8 cellular contexts compared by ENCODE assay signal in the genomic region with DNA sequence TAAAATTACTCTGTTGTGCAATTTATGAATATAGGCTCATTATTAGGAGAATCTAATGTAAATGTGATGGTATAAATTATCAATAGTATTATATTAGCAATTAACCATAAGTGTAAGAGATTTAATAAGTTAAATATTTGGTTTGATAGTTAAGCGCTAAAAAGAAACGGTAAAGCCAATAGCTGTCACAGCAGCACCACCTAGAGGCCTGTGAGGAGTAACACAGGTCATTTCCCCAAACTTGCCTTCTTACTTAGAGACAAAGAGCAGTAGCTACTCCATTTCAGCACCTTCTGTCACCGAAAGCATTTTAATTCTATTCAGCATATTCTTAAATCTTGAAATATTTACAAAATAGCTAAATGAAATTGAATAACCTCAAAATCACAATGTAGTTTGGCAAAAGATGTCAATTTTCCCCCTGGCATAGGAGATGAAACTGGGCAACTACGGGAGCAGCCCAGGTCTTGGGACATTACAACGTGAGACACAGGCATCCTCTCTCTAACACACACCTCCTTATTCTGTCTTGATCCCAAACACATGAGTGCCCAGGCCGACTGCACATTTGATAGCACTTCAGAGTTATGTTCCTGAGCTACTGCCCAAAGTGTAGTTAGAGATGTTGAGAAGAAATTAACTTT. TPM values are rescaled to one million over a fixed set of nuclear protein-coding genes. Genes with fewer than 3 reads are reported as not detected.
DNase-seq lines count a peak whose midpoint lies in the region; ATAC-seq and TF ChIP-seq lines count a peak whose summit lies in the region.

No MANE protein-coding gene starts in this region.

- H3K4me1 ChIP-seq in SK-N-SH (ENCODE audit: control insufficient read depth in 1 of 2, insufficient read depth in 2 of 2, low read depth in 1 of 2, low read length in 1 of 2) (no peaks in the 10 kb centered on the region), right cardiac atrium (ENCODE audit: control insufficient read depth, insufficient read depth, low read length) (no peaks in the 10 kb centered on the region), smooth muscle cell (ENCODE audit: low read depth) (no peaks in the 10 kb centered on the region)

- H4K20me1 ChIP-seq in SK-N-SH (ENCODE audit: insufficient read depth) = no peaks in the 10 kb centered on the region
- H4K20me1 ChIP-seq in smooth muscle cell (ENCODE audit: low read depth) = no peaks in the 10 kb centered on the region

- H3K27me3 ChIP-seq in SK-N-SH (ENCODE audit: insufficient read depth) (no peaks in the 10 kb centered on the region), right cardiac atrium (ENCODE audit: control insufficient read depth, insufficient read depth) (no peaks in the 10 kb centered on the region), smooth muscle cell (ENCODE audit: low read depth) (peaks cover 18% of the 10 kb centered on the region)

- H3K79me2 ChIP-seq in SK-N-SH (ENCODE audit: insufficient read depth) (no peaks in the 10 kb centered on the region), smooth muscle cell (ENCODE audit: low read depth) (no peaks in the 10 kb centered on the region)

- H3K27ac ChIP-seq in SK-N-SH (ENCODE audit: low read depth in 2 of 2, low read length in 1 of 2) = no peak overlapping the region
- H3K27ac ChIP-seq in right cardiac atrium (ENCODE audit: low read length) = no peak overlapping the region
- H3K27ac ChIP-seq in smooth muscle cell (ENCODE audit: low read depth) = no peak overlapping the region

- H3K9ac ChIP-seq in SK-N-SH (no peak overlapping the region), smooth muscle cell (ENCODE audit: low read depth) (no peak overlapping the region)

- no peak overlapping the region for H3K4me3 Mint-ChIP-seq in activated naive CD8-positive, alpha-beta T cell treated with anti-CD3 and anti-CD28 coated beads, Interleukin-2, amount 50 U/mL, for 24 hours

- H3K9me2 ChIP-seq in SK-N-SH = no peaks in the 10 kb centered on the region

- H3K36me3 Mint-ChIP-seq in activated naive CD8-positive, alpha-beta T cell treated with anti-CD3 and anti-CD28 coated beads, Interleukin-2, amount 50 U/mL, for 24 hours (ENCODE audit: low read depth) = no peaks in the 10 kb centered on the region

- DNase-seq in AML-193 (lab: John Stamatoyannopoulos, UW) (peak; percentile 64 to 66), HuH-7 (ENCODE audit: low spot score) (peak; percentile 35), SK-N-SH (peak; percentile 49), right cardiac atrium (peak in 2 of 3 donors; percentile 24 to 52), smooth muscle cell (lab: John Stamatoyannopoulos, UW; ENCODE audit: unreplicated experiment) (no peak)
- peak; percentile 55 for DNase-seq in activated naive CD8-positive, alpha-beta T cell treated with anti-CD3 and anti-CD28 coated beads, Interleukin-2, amount 50 U/mL, for 24 hours

- peak; percentile 92 for TF ChIP-seq CTCF in SK-N-SH (IDR thresholded peaks at IDR 0.05)
- TF ChIP-seq CTCF in smooth muscle cell (IDR thresholded peaks at IDR 0.05; ENCODE audit: borderline replicate concordance, insufficient read depth, poor library complexity, severe bottlenecking) = peak; percentile 87

- no peak overlapping the region for H3K27ac Mint-ChIP-seq in activated naive CD8-positive, alpha-beta T cell treated with anti-CD3 and anti-CD28 coated beads, Interleukin-2, amount 50 U/mL, for 24 hours

- no peak overlapping the region; a peak in 1 of 4 replicates for H3K4me3 ChIP-seq in SK-N-SH (ENCODE audit: low read depth in 2 of 2, low read length in 1 of 2)
- no peak overlapping the region for H3K4me3 ChIP-seq in right cardiac atrium (ENCODE audit: low read length)
- no peak overlapping the region for H3K4me3 ChIP-seq in smooth muscle cell

- no peaks in the 10 kb centered on the region for H3F3A ChIP-seq in SK-N-SH (replicated peaks; ENCODE audit: insufficient read depth)
- no peaks in the 10 kb centered on the region for H3F3A ChIP-seq in smooth muscle cell (ENCODE audit: low read depth)

- H3K4me2 ChIP-seq in SK-N-SH (no peak overlapping the region), smooth muscle cell (peak overlapping the region; percentile 50)

- H3K4me1 Mint-ChIP-seq in activated naive CD8-positive, alpha-beta T cell treated with anti-CD3 and anti-CD28 coated beads, Interleukin-2, amount 50 U/mL, for 24 hours = no peaks in the 10 kb centered on the region

- ATAC-seq in GM18502 (IDR thresholded peaks at IDR 0.05; ENCODE audit: poor library complexity, unreplicated experiment) (peak; percentile 66), right cardiac atrium (no peak), HG03457 (IDR thresholded peaks at IDR 0.05; ENCODE audit: unreplicated experiment) (no peak)
- ATAC-seq in activated naive CD8-positive, alpha-beta T cell treated with anti-CD3 and anti-CD28 coated beads, Interleukin-2, amount 50 U/mL, for 24 hours = no peak

- TF ChIP-seq EP300 in SK-N-SH (IDR thresholded peaks at IDR 0.05; ENCODE audit: borderline replicate concordance in 1 of 2, low read depth in 1 of 2, low read length in 1 of 2) = no peak

- H3K27me3 Mint-ChIP-seq in activated naive CD8-positive, alpha-beta T cell treated with anti-CD3 and anti-CD28 coated beads, Interleukin-2, amount 50 U/mL, for 24 hours = peaks cover 4% of the 10 kb centered on the region

- peak; percentile 84 for TF ChIP-seq RAD21 in SK-N-SH (IDR thresholded peaks at IDR 0.05; ENCODE audit: low read length)

- CTCF ChIA-PET in SK-N-SH (lab: Yijun Ruan, JAX) = interaction anchor here (0.6 to 3.1 kb wide), 25 partner anchors 9 to 1537 kb away, joined by 3 to 22 read pairs (median 3); no protein-coding TSS in a partner anchor

- H3K9me3 ChIP-seq in SK-N-SH = no peaks in the 10 kb centered on the region
- H3K9me3 ChIP-seq in right cardiac atrium (ENCODE audit: control insufficient read depth, low read length) = no peaks in the 10 kb centered on the region
- no peaks in the 10 kb centered on the region for H3K9me3 ChIP-seq in smooth muscle cell (replicated peaks; ENCODE audit: low read depth)

- H3K36me3 ChIP-seq in SK-N-SH (replicated peaks in 1 of 2; ENCODE audit: control insufficient read depth in 1 of 2, insufficient read depth in 2 of 2, low read length in 1 of 2) (no peaks in the 10 kb centered on the region), smooth muscle cell (ENCODE audit: low read depth) (no peaks in the 10 kb centered on the region)

- 12% methylated on average over 6 of the region's 6 CpGs for WGBS in SK-N-SH (ENCODE audit: low lambda C conversion rate)
- 21% methylated on average over 6 of the region's 6 CpGs for WGBS in right cardiac atrium
- 35% methylated on average over 6 of the region's 6 CpGs for WGBS in smooth muscle cell (ENCODE audit: low lambda C conversion rate)

- H3K9me3 Mint-ChIP-seq in activated naive CD8-positive, alpha-beta T cell treated with anti-CD3 and anti-CD28 coated beads, Interleukin-2, amount 50 U/mL, for 24 hours = no peaks in the 10 kb centered on the region

- H2AFZ ChIP-seq in SK-N-SH (ENCODE audit: low read depth) = no peak overlapping the region
- no peak overlapping the region for H2AFZ ChIP-seq in smooth muscle cell (ENCODE audit: low read depth)

- intact Hi-C loops in right cardiac atrium (cut with DNase I) = no loop called here

- POLR2A ChIA-PET in SK-N-SH (lab: Yijun Ruan, JAX) = no interaction called here

TF ChIP-seq in SK-N-SH, 30 proteins besides CTCF, POLR2A, EP300 and RAD21:
- TF ChIP-seq, protein P1, sequence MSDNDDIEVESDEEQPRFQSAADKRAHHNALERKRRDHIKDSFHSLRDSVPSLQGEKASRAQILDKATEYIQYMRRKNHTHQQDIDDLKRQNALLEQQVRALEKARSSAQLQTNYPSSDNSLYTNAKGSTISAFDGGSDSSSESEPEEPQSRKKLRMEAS (IDR thresholded peaks at IDR 0.05; ENCODE audit: low read depth) = no peak
- TF ChIP-seq SMC3 (IDR thresholded peaks at IDR 0.05; ENCODE audit: low read depth, low read length) = peak; percentile 44; the same call in 1 of the 2 replicates

RNA-seq across cellular contexts. Expression of a gene that starts 14.3 kb away (rescaled TPM):
- polyA plus RNA-seq in SK-N-SH (2012; rRNA removed) = 0.44 and 0.50 TPM in 2 replicates
- polyA plus RNA-seq in SK-N-SH (2012; cell fraction: cytosol; rRNA removed) = 0.28 and 0.77 TPM in 2 replicates
- 0.10 TPM in 1 of 2 replicates, not detected in the other for polyA plus RNA-seq in SK-N-SH (2012; cell fraction: nucleus; rRNA removed)
- 1 to 10 TPM in 1 of 4 donors, under 1 TPM in 1, not detected in 2; 0.56 to 1.0 TPM for total RNA-seq in right cardiac atrium
- not detected for polyA plus RNA-seq in right cardiac atrium
- total RNA-seq in smooth muscle cell = 0.58 TPM in 1 of 2 replicates, not detected in the other
- polyA plus RNA-seq in smooth muscle cell = not detected in 2 replicates
